In genomic region chr14:103499709-103500108, GRCh38 we compare ENCODE assay signal across 9 cellular contexts. TPM values are rescaled to one million over a fixed set of nuclear protein-coding genes. Genes with fewer than 3 reads are reported as not detected.
DNase-seq lines count a peak whose midpoint lies in the region; ATAC-seq, FAIRE-seq and TF ChIP-seq lines count a peak whose summit lies in the region.
"Had no signal": no experiment of that assay in that cellular context is flagged by ENCODE, and none has a peak within 500 bp of the region (broad histone marks: within the 10 kb centered on the region; RNA-seq: fewer than 3 reads in every experiment).

No MANE protein-coding gene starts in this region.

- H3K56ac ChIP-seq in H9 (ENCODE audit: insufficient read length, low read depth, low read length): no peak overlapping the region

- H3K4ac ChIP-seq in H9 (ENCODE audit: low read depth, low read length): no peak overlapping the region

- no peak overlapping the region for H4K5ac ChIP-seq in H9 (ENCODE audit: insufficient read length, low read depth, low read length)

- no peak overlapping the region for H3K9ac ChIP-seq in DND-41 (ENCODE audit: low read depth, low read length)
- no peak overlapping the region for H3K9ac ChIP-seq in H9 (ENCODE audit: extremely low read depth, insufficient read length, low read length)

- H3K18ac ChIP-seq in H9 (ENCODE audit: insufficient read length, low read depth, low read length): no peak overlapping the region

- no peak overlapping the region for H3K4me2 ChIP-seq in DND-41 (ENCODE audit: insufficient read depth, low read length)
- H3K4me2 ChIP-seq in H9 (ENCODE audit: insufficient read depth, insufficient read length, low read length): no peak overlapping the region

- no peak overlapping the region for H3T11ph ChIP-seq in H9 (ENCODE audit: low read length)

- intact Hi-C loops in dorsolateral prefrontal cortex (cut with DNase I): loop anchor here (1.0 kb wide), 1 partner anchor 48 kb away; no protein-coding TSS in a partner anchor
- intact Hi-C loops in pancreas (cut with DNase I): loop anchor here in 1 of 3 donors (10.0 kb wide), 1 partner anchor 45 kb away; no protein-coding TSS in a partner anchor

- H3K36me3 Mint-ChIP-seq in H9 (ENCODE audit: insufficient read depth in 1 of 3, low read depth in 3 of 3): peaks cover 25 to 56% (median 52%) of the 10 kb centered on the region in 3 experiments

- no peak for FAIRE-seq in pancreas (lab: Jason Lieb, UNC)

- H3K27ac ChIP-seq in DND-41 (ENCODE audit: low read length) (no peak overlapping the region), dorsolateral prefrontal cortex (peak overlapping the region in 51 of 59 donors; percentile 6 to 88 (median 78)), pancreas (no peak overlapping the region), H9 (ENCODE audit: insufficient read length, low read depth, low read length) (no peak overlapping the region)

- no peaks in the 10 kb centered on the region for H3K79me1 ChIP-seq in H9 (ENCODE audit: insufficient read depth, low read depth, low read length, poor library complexity, severe bottlenecking)

- H4K91ac ChIP-seq in H9 (ENCODE audit: insufficient read length, low read depth, low read length): no peak overlapping the region

- H4K8ac ChIP-seq in H9 (replicated peaks; ENCODE audit: insufficient read length, low read depth, low read length): no peak overlapping the region

- H3K79me2 ChIP-seq in DND-41 (ENCODE audit: insufficient read depth, low read length) (no peaks in the 10 kb centered on the region), H9 (ENCODE audit: insufficient read depth, low read length) (no peaks in the 10 kb centered on the region)

- no peak overlapping the region for H2AK5ac ChIP-seq in H9 (ENCODE audit: insufficient read length, low read length)

- H2BK12ac ChIP-seq in H9 (ENCODE audit: insufficient read length, low read depth, low read length): no peak overlapping the region

- H3K27me3 Mint-ChIP-seq in H9 (ENCODE audit: low read depth): no peaks in the 10 kb centered on the region

- H3K9me3 Mint-ChIP-seq in H9: no peaks in the 10 kb centered on the region
- H3K9me3 Mint-ChIP-seq: activated T-helper 2 cell treated with anti-CD3 and anti-CD28 coated beads, Interferon-gamma antibody, Interleukin-2, Interleukin-4, amounts not matched to agents 10 μg/mL and 5 μg/mL and 100 μg/mL, durations not matched to agents 14 hours and 24 hours and 36 hours had no signal

- H3K27ac Mint-ChIP-seq in H9: peak overlapping the region in 1 of 3 experiments; percentile 65; a peak in 3 of 7 replicates
- H3K27ac Mint-ChIP-seq: activated T-helper 2 cell treated with anti-CD3 and anti-CD28 coated beads, Interferon-gamma antibody, Interleukin-2, Interleukin-4, amounts not matched to agents 10 μg/mL and 5 μg/mL and 100 μg/mL, durations not matched to agents 14 hours and 24 hours and 36 hours had no signal

- H3K27me3 ChIP-seq in DND-41 (ENCODE audit: insufficient read depth, low read length, poor library complexity) (no peaks in the 10 kb centered on the region), dorsolateral prefrontal cortex (no peaks in the 10 kb centered on the region), pancreas (no peaks in the 10 kb centered on the region), H9 (ENCODE audit: insufficient read depth, low read length) (no peaks in the 10 kb centered on the region)

- H3K4me3 Mint-ChIP-seq in H9: no peak overlapping the region

- H3K14ac ChIP-seq in H9 (ENCODE audit: insufficient read depth, low read length): no peak overlapping the region; the same call in 1 of the 2 replicates

- H2BK20ac ChIP-seq in H9 (ENCODE audit: low read depth, low read length, poor library complexity, severe bottlenecking): no peak overlapping the region

- no peaks in the 10 kb centered on the region for H3K4me1 ChIP-seq in DND-41 (ENCODE audit: insufficient read depth, low read length)
- no peaks in the 10 kb centered on the region for H3K4me1 ChIP-seq in pancreas
- H3K4me1 ChIP-seq in H9 (ENCODE audit: insufficient read depth, low read length): no peaks in the 10 kb centered on the region
- H3K4me1 ChIP-seq: HAP-1 had no signal

- H2AFZ ChIP-seq in DND-41 (ENCODE audit: low read depth, low read length) (no peak overlapping the region), H9 (ENCODE audit: low read length) (no peak overlapping the region)

- H2BK120ac ChIP-seq in H9 (ENCODE audit: low read depth, low read length, poor library complexity, severe bottlenecking): no peak overlapping the region

- no peak overlapping the region for H2BK5ac ChIP-seq in H9 (ENCODE audit: insufficient read length, low read length)

- H3K23ac ChIP-seq in H9 (ENCODE audit: insufficient read length, low read depth, low read length): no peak overlapping the region

- H3K4me3 ChIP-seq in DND-41 (ENCODE audit: low read depth in 1 of 2, low read length in 2 of 2) (no peak overlapping the region), dorsolateral prefrontal cortex (peak overlapping the region in 2 of 59 donors; percentile 10 to 17), pancreas (no peak overlapping the region)
- H3K4me3 ChIP-seq: HAP-1 had no signal

- H3K4me1 Mint-ChIP-seq in H9: peaks cover 0 to 2% of the 10 kb centered on the region in 2 experiments; a peak in 2 of 4 replicates

- H3K9me3 ChIP-seq in DND-41 (ENCODE audit: insufficient read depth, low read length, severe bottlenecking) (no peaks in the 10 kb centered on the region), pancreas (no peaks in the 10 kb centered on the region), H9 (ENCODE audit: control insufficient read depth, low read depth, low read length) (no peaks in the 10 kb centered on the region)
- H3K9me3 ChIP-seq: HAP-1 had no signal

- WGBS in pancreas, 2 donors: 62 to 65% methylated on average over 10 of the region's 10 CpGs
- WGBS in H9 (ENCODE audit: extremely low coverage, insufficient read length, low lambda C conversion rate): no CpG with 5 or more reads among the region's 10 CpGs

- H3K36me3 ChIP-seq in DND-41 (ENCODE audit: insufficient read depth, low read length) (peaks cover 82% of the 10 kb centered on the region), pancreas (peaks cover 0 to 57% (median 26%) of the 10 kb centered on the region in 3 donors)

- no peak for DNase-seq in DND-41
- DNase-seq in dorsolateral prefrontal cortex: no peak
- peak in 1 of 6 donors; percentile 44 for DNase-seq in pancreas
- no peak for DNase-seq in DMS53 (lab: John Stamatoyannopoulos, UW)
- no peak for DNase-seq in H9
- no peak for DNase-seq in germinal center (ENCODE audit: low spot score)

- no peaks in the 10 kb centered on the region for H3K23me2 ChIP-seq in H9 (ENCODE audit: insufficient read length, low read depth, low read length, poor library complexity, severe bottlenecking)

- TF ChIP-seq CTCF in DND-41 (IDR thresholded peaks at IDR 0.05; ENCODE audit: borderline replicate concordance, extremely low read depth, low read length, poor library complexity, severe bottlenecking) (no peak), dorsolateral prefrontal cortex (IDR thresholded peaks at IDR 0.05 in 54 of 56, conservative IDR thresholded peaks at IDR 0.05 in 2 of 56; ENCODE audit: low read depth in 1 of 56, partially characterized antibody in 56 of 56) (no peak), pancreas (IDR thresholded peaks at IDR 0.05) (no peak), H9 (conservative IDR thresholded peaks at IDR 0.05) (no peak)

- H2BK15ac ChIP-seq in H9 (ENCODE audit: low read depth, low read length): no peak overlapping the region

- ATAC-seq in DND-41 (ENCODE audit: insufficient read depth, low read depth) (peak; percentile 51), HG02798 (IDR thresholded peaks at IDR 0.05; ENCODE audit: poor library complexity, unreplicated experiment) (peak; percentile 13), pancreas (peak; percentile 17 to 32 (median 30))

- H4K20me1 ChIP-seq in DND-41 (ENCODE audit: insufficient read depth, low read length) (peaks cover 4% of the 10 kb centered on the region), H9 (ENCODE audit: control insufficient read depth, insufficient read depth, insufficient read length) (no peaks in the 10 kb centered on the region)

RNA-seq across cellular contexts. Expression of gene CKB, which starts 22.9 kb away (rescaled TPM):
- total RNA-seq in dorsolateral prefrontal cortex: 1,000 to 10,000 TPM; 1,109 to 2,418 (median 1,592) TPM
- 10 to 100 TPM; 17.8 to 52.9 (median 40.1) TPM for total RNA-seq in pancreas
- 100 to 1,000 TPM; 140 to 264 TPM for polyA plus RNA-seq in pancreas
- total RNA-seq in H9 (2021): 517 and 546 TPM in 2 replicates

RNA-seq across cellular contexts. Expression of gene TRMT61A, which starts 29.3 kb away (rescaled TPM):
- total RNA-seq in dorsolateral prefrontal cortex: 10 to 100 TPM in 119 of 120 experiments, 1 to 10 TPM in 1; 9.8 to 20.3 (median 14.3) TPM
- 10 to 100 TPM in 1 of 6 donors, 1 to 10 TPM in 5; 3.3 to 10.4 (median 6.3) TPM for total RNA-seq in pancreas
- polyA plus RNA-seq in pancreas: 10 to 100 TPM; 13.2 to 16.1 TPM
- total RNA-seq in H9 (2021): 21.9 and 22.2 TPM in 2 replicates

Comparison
In these comparisons a context has a peak if more than half of its experiments do, and no peak if none do; other contexts are left out.
1. H3K27ac ChIP-seq: peak in dorsolateral prefrontal cortex (51 of 59); none in DND-41 (single experiment), pancreas (0 of 4) and H9 (single experiment).
2. Peak in every context shown above with its lines, with median percentiles within 50 percentile points of each other: ATAC-seq.